In the genomic region with DNA sequence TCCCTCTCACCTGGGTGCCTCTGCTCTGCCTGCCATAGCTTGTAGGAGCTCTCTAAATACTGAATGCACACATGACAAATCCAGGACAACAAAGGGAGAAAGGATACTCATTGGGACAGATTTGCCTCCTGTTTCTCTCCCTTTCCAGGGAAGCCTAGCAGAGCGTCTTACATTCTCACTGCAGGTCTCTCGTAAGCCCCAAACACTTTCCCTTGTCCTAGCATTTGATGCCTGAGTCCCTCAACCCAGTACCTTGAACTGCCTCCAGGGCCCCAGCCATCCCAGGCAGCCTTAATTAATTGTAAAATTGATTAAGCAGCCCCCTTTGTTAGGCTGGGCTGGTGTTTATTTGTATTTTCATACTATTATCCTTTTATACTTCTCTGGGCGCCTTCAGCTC, we compare ENCODE assay signal across 20 cellular contexts.
DNase-seq lines count a peak whose midpoint lies in the region; ATAC-seq and TF ChIP-seq lines count a peak whose summit lies in the region.
"Had no signal": no experiment of that assay in that cellular context is flagged by ENCODE, and none has a peak within 500 bp of the region (broad histone marks: within the 10 kb centered on the region; RNA-seq: fewer than 3 reads in every experiment).

No MANE protein-coding gene starts in this region.

- TF ChIP-seq CTCF in esophagus muscularis mucosa (IDR thresholded peaks at IDR 0.05) (no peak), prostate gland (IDR thresholded peaks at IDR 0.05) (no peak)

- intact Hi-C loops in left ventricle myocardium superior (cut with micrococcal nuclease) (no loop called here), Right ventricle myocardium inferior (cut with DNase I) (loop anchor here (5.0 kb wide), 1 partner anchor 60 kb away; no protein-coding TSS in a partner anchor), esophagus muscularis mucosa (cut with DNase I) (no loop called here), prostate gland (cut with DNase I) (no loop called here)

- H3K4me3 ChIP-seq in esophagus muscularis mucosa (no peak overlapping the region), prostate gland (no peak overlapping the region)
- H3K4me3 ChIP-seq: heart right ventricle, SK-N-MC, thyroid gland had no signal

- H3K36me3 ChIP-seq in esophagus muscularis mucosa (no peaks in the 10 kb centered on the region), prostate gland (no peaks in the 10 kb centered on the region)
- H3K36me3 ChIP-seq: heart right ventricle, thyroid gland had no signal

- TF ChIP-seq EP300 in esophagus muscularis mucosa (IDR thresholded peaks at IDR 0.05), result no peak

- TF ChIP-seq POLR2A in esophagus muscularis mucosa (IDR thresholded peaks at IDR 0.05; ENCODE audit: low read depth) (no peak), prostate gland (IDR thresholded peaks at IDR 0.05) (no peak)

- H3K27ac ChIP-seq in esophagus muscularis mucosa (replicated peaks in 1 of 4) (peak overlapping the region in 3 of 4 donors; percentile 41 to 76 (median 57)), prostate gland (peak overlapping the region; percentile 53 to 66)
- H3K27ac ChIP-seq: SK-N-MC, thyroid gland had no signal

- H3K4me1 ChIP-seq in esophagus muscularis mucosa (peaks cover 4 to 15% (median 10%) of the 10 kb centered on the region in 4 donors), prostate gland (replicated peaks) (no peaks in the 10 kb centered on the region)

- DNase-seq in left ventricle myocardium superior, result no peak
- DNase-seq in Right ventricle myocardium inferior (ENCODE audit: missing footprints), result no peak
- no peak for DNase-seq in esophagus muscularis mucosa (ENCODE audit: extremely low spot score)
- DNase-seq in prostate gland (ENCODE audit: low spot score), result no peak
- no peak for DNase-seq in D341Med (ENCODE audit: low spot score)
- no peak for DNase-seq in T1000 (lab: John Stamatoyannopoulos, UW)
- DNase-seq: activated CD4-positive, alpha-beta T cell treated with anti-CD3 and anti-CD28 coated beads for 36 hours; activated gamma-delta T cell treated with Interleukin-2 at 50 U/mL for 16 hours; activated naive CD8-positive, alpha-beta T cell treated with anti-CD3 and anti-CD28 coated beads, Interleukin-2, amount 50 U/mL, for 24 hours; activated T-cell treated with anti-CD3 and anti-CD28 coated beads, Interleukin-2, amount 50 U/mL, for 4 hours; mesendoderm; NCI-H187 treated with DMSO at 0.1 percent for 48 hours; NCI-H226; NCI-H774; RPMI8226; small intestine had no signal

- peaks cover 0 to 3% (median 0%) of the 10 kb centered on the region in 4 donors for H3K9me3 ChIP-seq in esophagus muscularis mucosa
- H3K9me3 ChIP-seq in prostate gland, result no peaks in the 10 kb centered on the region
- H3K9me3 ChIP-seq: thyroid gland had no signal

- H3K27me3 ChIP-seq in esophagus muscularis mucosa (no peaks in the 10 kb centered on the region), prostate gland (replicated peaks; ENCODE audit: insufficient read depth) (no peaks in the 10 kb centered on the region)
- H3K27me3 ChIP-seq: heart right ventricle, thyroid gland had no signal

- ATAC-seq in left ventricle myocardium superior, result peak; percentile 14
- ATAC-seq in Right ventricle myocardium inferior, result no peak
- ATAC-seq in HG03097 (IDR thresholded peaks at IDR 0.05; ENCODE audit: low FRiP score, unreplicated experiment), result no peak
- ATAC-seq: activated CD4-positive, alpha-beta T cell treated with anti-CD3 and anti-CD28 coated beads for 36 hours; activated naive CD8-positive, alpha-beta T cell treated with anti-CD3 and anti-CD28 coated beads, Interleukin-2, amount 50 U/mL, for 24 hours; activated T-cell treated with anti-CD3 and anti-CD28 coated beads, Interleukin-2, amount 50 U/mL, for 4 hours had no signal

- WGBS in esophagus muscularis mucosa, result 96% methylated on average over 3 of the region's 3 CpGs
- 93% methylated on average over 3 of the region's 3 CpGs for WGBS in prostate gland
